ENCODE assay signal across 29 cellular contexts in genomic region chr15:70213779-70214178, GRCh38.
"Had no signal": no experiment of that assay in that cellular context is flagged by ENCODE, and none has a peak within 500 bp of the region (broad histone marks: within the 10 kb centered on the region; RNA-seq: fewer than 3 reads in every experiment).

No MANE protein-coding gene starts in this region.

- H3K4me1 Mint-ChIP-seq: immature natural killer cell, natural killer cell had no signal

- ATAC-seq: left colon; left lung; natural killer cell; stimulated activated naive CD8-positive, alpha-beta T cell treated with anti-CD3 and anti-CD28 coated beads, Interleukin-15, Interleukin-2, amounts not matched to agents 100 U/mL and 50 U/mL, for 24 hours had no signal

- FAIRE-seq: islet of Langerhans, kidney had no signal

- H3K36me3 ChIP-seq: left lung, lower lobe of right lung, neural progenitor cell, neutrophil, right atrium auricular region, right lobe of liver, stomach, tibial artery, vagina had no signal

- H3K4me3 Mint-ChIP-seq: immature natural killer cell; mesothelial cell of epicardium; naive B cell; natural killer cell; nephron progenitor cell; neural progenitor cell; stimulated activated naive B cell treated with anti-CD40 and anti-IgM and Interleukin-4, amounts not matched to agents 10 μg/mL and 1 μg/mL and 100 μg/mL, for 72 hours; type B pancreatic cell had no signal

- H2AFZ ChIP-seq: neural progenitor cell, parathyroid adenoma had no signal

- H3K27me3 ChIP-seq: left lung, neural progenitor cell, neutrophil, right atrium auricular region, right lobe of liver, stomach, testis, tibial artery, vagina had no signal

- H3K9me3 ChIP-seq: left lung, lower lobe of right lung, neutrophil, right atrium auricular region, right lobe of liver, stomach, testis, tibial artery, vagina had no signal

- H3K9me3 Mint-ChIP-seq: mesothelial cell of epicardium; naive B cell; natural killer cell; neural progenitor cell; stimulated activated naive B cell treated with anti-CD40 and anti-IgM and Interleukin-4, amounts not matched to agents 10 μg/mL and 1 μg/mL and 100 μg/mL, for 72 hours had no signal

- H3K27ac ChIP-seq: left lung, lower lobe of right lung, neural progenitor cell, neutrophil, parathyroid adenoma, right atrium auricular region, right lobe of liver, stomach, testis, tibial artery, vagina had no signal

- H3K9ac ChIP-seq: neural progenitor cell, parathyroid adenoma had no signal

- H3K4me2 ChIP-seq: neural progenitor cell, smooth muscle cell had no signal

- H3K36me3 Mint-ChIP-seq: immature natural killer cell; mesothelial cell of epicardium; naive B cell; natural killer cell; neural progenitor cell; stimulated activated naive B cell treated with anti-CD40 and anti-IgM and Interleukin-4, amounts not matched to agents 10 μg/mL and 1 μg/mL and 100 μg/mL, for 72 hours; type B pancreatic cell had no signal

- H3K27ac Mint-ChIP-seq: immature natural killer cell; mesothelial cell of epicardium; natural killer cell; nephron progenitor cell; stimulated activated naive B cell treated with anti-CD40 and anti-IgM and Interleukin-4, amounts not matched to agents 10 μg/mL and 1 μg/mL and 100 μg/mL, for 72 hours; type B pancreatic cell had no signal

- DNase-seq: hypothalamus; immature natural killer cell; kidney; left colon; left lung; lower lobe of right lung; mammary epithelial cell; mesenchymal stem cell; naive B cell; natural killer cell; nephron progenitor cell; occipital lobe; stimulated activated CD4-positive, alpha-beta T cell treated with anti-CD3 and anti-CD28 coated beads, Interleukin-1b, Interleukin-23, amount 100 ng/mL, for 48 hours; stimulated activated CD4-positive, alpha-beta T cell treated with anti-CD3 and anti-CD28 coated beads, Interleukin-4, amount 100 ng/mL, for 1 hour; stimulated activated naive B cell treated with anti-CD40 and anti-IgM and Interleukin-4, amounts not matched to agents 10 μg/mL and 1 μg/mL and 100 μg/mL, for 72 hours; stimulated activated naive CD8-positive, alpha-beta T cell treated with anti-CD3 and anti-CD28 coated beads, Interleukin-15, Interleukin-2, amounts not matched to agents 100 U/mL and 50 U/mL, for 24 hours; stomach; testis; tibial artery had no signal

- H3K4me1 ChIP-seq: parathyroid adenoma, right lobe of liver, tibial artery had no signal

- H3K4me3 ChIP-seq: left lung, lower lobe of right lung, neural progenitor cell, right atrium auricular region, right lobe of liver, smooth muscle cell, stomach, testis, tibial artery, vagina had no signal

- H3K79me2 ChIP-seq: parathyroid adenoma had no signal
